Comparison of ENCODE assay signal across 19 cellular contexts in genomic region chr7:30752484-30752883, GRCh38. TPM values are rescaled to one million over a fixed set of nuclear protein-coding genes. Genes with fewer than 3 reads are reported as not detected.
DNase-seq lines count a peak whose midpoint lies in the region; ATAC-seq, FAIRE-seq and TF ChIP-seq lines count a peak whose summit lies in the region.
"Had no signal": no experiment of that assay in that cellular context is flagged by ENCODE, and none has a peak within 500 bp of the region (broad histone marks: within the 10 kb centered on the region; RNA-seq: fewer than 3 reads in every experiment).

No MANE protein-coding gene starts in this region.

- H3K36me3 ChIP-seq in ACC112 (ENCODE audit: insufficient read depth, low read length) (no peaks in the 10 kb centered on the region), bronchial epithelial cell (ENCODE audit: control insufficient read depth, insufficient read depth, low read length) (no peaks in the 10 kb centered on the region), lower lobe of right lung (peaks cover 14% of the 10 kb centered on the region)

- H3K4me3 ChIP-seq in ACC112 (ENCODE audit: low read depth, low read length) (0 out of 2 replicates have a peak overlapping the region, but pooled peaks have one; percentile 12), bronchial epithelial cell (ENCODE audit: low read depth, low read length) (no peak overlapping the region), lower lobe of right lung (peak overlapping the region; percentile 63), skin epidermis (no peak overlapping the region), foreskin fibroblast (ENCODE audit: low read depth in 1 of 2, low read length in 2 of 2) (peak overlapping the region in 1 of 2 donors; percentile 9)

- ATAC-seq in lower lobe of right lung (no peak), HG03108 (IDR thresholded peaks at IDR 0.05; ENCODE audit: unreplicated experiment) (no peak)
- no peak for ATAC-seq in stimulated activated naive CD8-positive, alpha-beta T cell treated with anti-CD3 and anti-CD28 coated beads, Interleukin-15, Interleukin-2, amounts not matched to agents 100 U/mL and 50 U/mL, for 24 hours
- ATAC-seq: naive thymus-derived CD8-positive, alpha-beta T cell had no signal

- H3K79me2 ChIP-seq in ACC112 (ENCODE audit: control insufficient read depth, insufficient read depth, low read length, unreplicated experiment), result no peaks in the 10 kb centered on the region

- H3K4me1 ChIP-seq in ACC112 (ENCODE audit: control insufficient read depth, insufficient read depth, low read length, unreplicated experiment) (peaks cover 23% of the 10 kb centered on the region), lower lobe of right lung (peaks cover 50% of the 10 kb centered on the region)

- H3K9me3 ChIP-seq in lower lobe of right lung, result no peaks in the 10 kb centered on the region

- H3K27ac ChIP-seq in ACC112 (ENCODE audit: low read depth, low read length), result no peak overlapping the region
- peak overlapping the region; percentile 83 for H3K27ac ChIP-seq in lower lobe of right lung
- peak overlapping the region in 16 of 21 experiments; percentile 2 to 71 (median 36) for H3K27ac ChIP-seq in skin epidermis

- intact Hi-C loops in lower lobe of right lung (cut with DNase I), result no loop called here

- DNase-seq in bronchial epithelial cell (ENCODE audit: low read depth) (no peak), lower lobe of right lung (no peak), foreskin fibroblast (no peak)
- no peak for DNase-seq in stimulated activated naive CD8-positive, alpha-beta T cell treated with anti-CD3 and anti-CD28 coated beads, Interleukin-15, Interleukin-2, amounts not matched to agents 100 U/mL and 50 U/mL, for 24 hours
- DNase-seq in effector CD4-positive, alpha-beta T cell, result no peak
- DNase-seq: activated CD4-positive, alpha-beta T cell treated with anti-CD3 and anti-CD28 coated beads, Interleukin-2, amount 50 U/mL, for 48 hours; activated naive CD8-positive, alpha-beta T cell treated with anti-CD3 and anti-CD28 coated beads, Interleukin-2, amount 50 U/mL, for 24 hours; activated T-cell treated with anti-CD3 and anti-CD28 coated beads, Interleukin-2, amount 50 U/mL, for 48 hours; naive thymus-derived CD8-positive, alpha-beta T cell; NCI-H2029 treated with DMSO at 0.1 percent for 48 hours; NCI-H510A treated with DMSO at 0.1 percent for 48 hours had no signal

- TF ChIP-seq CTCF in bronchial epithelial cell (IDR thresholded peaks at IDR 0.05; ENCODE audit: insufficient read depth, low read length, severe bottlenecking) (no peak), lower lobe of right lung (IDR thresholded peaks at IDR 0.05) (no peak), foreskin fibroblast (IDR thresholded peaks at IDR 0.05; ENCODE audit: low read depth, low read length) (no peak)

- no peaks in the 10 kb centered on the region for H3K27me3 ChIP-seq in ACC112 (ENCODE audit: insufficient read depth, low read length)
- peaks cover 2% of the 10 kb centered on the region for H3K27me3 ChIP-seq in bronchial epithelial cell (ENCODE audit: control insufficient read depth, insufficient read depth, low read length)
- no peaks in the 10 kb centered on the region for H3K27me3 ChIP-seq in lower lobe of right lung (ENCODE audit: low read depth)

- H2AFZ ChIP-seq in ACC112 (ENCODE audit: low read length, unreplicated experiment), result peak overlapping the region; percentile 59

- FAIRE-seq in bronchial epithelial cell (lab: Jason Lieb, UNC), result peak; percentile 55
- FAIRE-seq: colon, G401.6, H54, TTC549 had no signal

RNA-seq across cellular contexts. Expression of gene INMT, which starts 0.5 kb away (rescaled TPM):
- total RNA-seq in bronchial epithelial cell (0.13 and 0.26 TPM in 2 replicates), lower lobe of right lung (249 TPM)
- total RNA-seq: M059J had no signal

RNA-seq across cellular contexts. Expression of gene MINDY4, which starts 18.7 kb away (rescaled TPM):
- total RNA-seq in bronchial epithelial cell, result 1.1 and 1.3 TPM in 2 replicates
- 13.8 TPM for total RNA-seq in lower lobe of right lung

Comparison
In these comparisons a context has a peak if more than half of its experiments do, and no peak if none do; other contexts are left out.
1. H3K4me3 ChIP-seq: peak in ACC112 (single experiment) and lower lobe of right lung (single experiment); none in bronchial epithelial cell (single experiment) and skin epidermis (0 of 7).
2. RNA of gene INMT, which starts 0.5 kb away (total RNA-seq): 249 TPM in lower lobe of right lung (single experiment); 0.13 to 0.26 TPM in bronchial epithelial cell; every median in the first group is over 100 times any median in the second.